In genomic region chr10:127702201-127702600, GRCh38 we compare ENCODE assay signal across 39 cellular contexts. TPM values are rescaled to one million over a fixed set of nuclear protein-coding genes. Genes with fewer than 3 reads are reported as not detected.
"Had no signal": no experiment of that assay in that cellular context is flagged by ENCODE, and none has a peak within 500 bp of the region (broad histone marks: within the 10 kb centered on the region; RNA-seq: fewer than 3 reads in every experiment).

No MANE protein-coding gene starts in this region.

- DNase-seq: activated CD4-positive, alpha-beta memory T cell treated with anti-CD3 and anti-CD28 coated beads, Interleukin-2, amount 10 ng/mL, durations not matched to agents 7 days and 5 days; activated CD4-positive, alpha-beta T cell treated with anti-CD3 and anti-CD28 coated beads for 1 hour; activated CD4-positive, alpha-beta T cell treated with anti-CD3 and anti-CD28 coated beads for 48 hours; activated CD4-positive, CD25-positive, alpha-beta regulatory T cell; activated CD8-positive, alpha-beta memory T cell treated with anti-CD3 and anti-CD28 coated beads for 24 hours; activated CD8-positive, alpha-beta memory T cell treated with anti-CD3 and anti-CD28 coated beads, Interleukin-2, amount 10 ng/mL, durations not matched to agents 7 days and 5 days; activated CD8-positive, alpha-beta memory T cell treated with anti-CD3 and anti-CD28 coated beads, Interleukin-2, amount 50 U/mL, for 48 hours; activated effector memory CD4-positive, alpha-beta T cell treated with Interleukin-2 at 50 U/mL for 16 hours; activated naive CD4-positive, alpha-beta T cell treated with anti-CD3 and anti-CD28 coated beads, Interleukin-2, amount 10 ng/mL, durations not matched to agents 7 days and 5 days; activated naive CD8-positive, alpha-beta T cell treated with anti-CD3 and anti-CD28 coated beads, Interleukin-2, amount 50 U/mL, for 24 hours; activated T-cell treated with anti-CD3 and anti-CD28 coated beads, Interleukin-2, amount 50 U/mL, for 48 hours; anterior cingulate cortex; caudate nucleus; cerebellar nuclear complex; cortex of kidney; Karpas-422; KBM-7; NCI-H1436 treated with DMSO at 0.1 percent for 48 hours; NCI-H1694 treated with DMSO at 0.1 percent for 48 hours; NCI-H2081; NCI-H2227 treated with DMSO at 0.1 percent for 48 hours; NCI-H446; NCI-H510A treated with DMSO at 0.1 percent for 48 hours; NCI-H69; NK-92 treated with Interleukin-12 subunit alpha and Interleukin-12 subunit beta, amount 100 ng/mL, for 24 hours; PC-3; Peyer's patch; SIG-M5; T-cell; T-helper 17 cell; T-helper 9 cell had no signal

- H3K4me1 Mint-ChIP-seq: activated CD4-positive, alpha-beta memory T cell treated with anti-CD3 and anti-CD28 coated beads, Interleukin-2, amount 10 ng/mL, durations not matched to agents 7 days and 5 days; activated CD8-positive, alpha-beta memory T cell treated with anti-CD3 and anti-CD28 coated beads, Interleukin-2, amount 10 ng/mL, durations not matched to agents 7 days and 5 days; activated naive CD4-positive, alpha-beta T cell treated with anti-CD3 and anti-CD28 coated beads, Interleukin-2, amount 10 ng/mL, durations not matched to agents 7 days and 5 days; activated naive CD8-positive, alpha-beta T cell treated with anti-CD3 and anti-CD28 coated beads, Interleukin-2, amount 50 U/mL, for 24 hours; brain; T-cell; T-helper 17 cell had no signal

- H3K27ac Mint-ChIP-seq: activated CD4-positive, alpha-beta memory T cell treated with anti-CD3 and anti-CD28 coated beads, Interleukin-2, amount 10 ng/mL, durations not matched to agents 7 days and 5 days; activated CD8-positive, alpha-beta memory T cell treated with anti-CD3 and anti-CD28 coated beads, Interleukin-2, amount 10 ng/mL, durations not matched to agents 7 days and 5 days; activated naive CD4-positive, alpha-beta T cell treated with anti-CD3 and anti-CD28 coated beads, Interleukin-2, amount 10 ng/mL, durations not matched to agents 7 days and 5 days; activated naive CD8-positive, alpha-beta T cell; activated naive CD8-positive, alpha-beta T cell treated with anti-CD3 and anti-CD28 coated beads, Interleukin-2, amount 50 U/mL, for 24 hours; brain; T-cell; T-helper 17 cell had no signal

- H3K27me3 Mint-ChIP-seq: activated CD4-positive, alpha-beta memory T cell treated with anti-CD3 and anti-CD28 coated beads, Interleukin-2, amount 10 ng/mL, durations not matched to agents 7 days and 5 days; activated CD8-positive, alpha-beta memory T cell treated with anti-CD3 and anti-CD28 coated beads, Interleukin-2, amount 10 ng/mL, durations not matched to agents 7 days and 5 days; activated naive CD4-positive, alpha-beta T cell treated with anti-CD3 and anti-CD28 coated beads, Interleukin-2, amount 10 ng/mL, durations not matched to agents 7 days and 5 days had no signal

- H3K4me1 ChIP-seq: Peyer's patch had no signal

- H3K27ac ChIP-seq: Peyer's patch, RWPE1, VCaP had no signal

- H3K4me3 Mint-ChIP-seq: activated CD4-positive, alpha-beta memory T cell treated with anti-CD3 and anti-CD28 coated beads, Interleukin-2, amount 10 ng/mL, durations not matched to agents 7 days and 5 days; activated CD8-positive, alpha-beta memory T cell treated with anti-CD3 and anti-CD28 coated beads, Interleukin-2, amount 10 ng/mL, durations not matched to agents 7 days and 5 days; activated naive CD4-positive, alpha-beta T cell treated with anti-CD3 and anti-CD28 coated beads, Interleukin-2, amount 10 ng/mL, durations not matched to agents 7 days and 5 days; activated naive CD8-positive, alpha-beta T cell; activated naive CD8-positive, alpha-beta T cell treated with anti-CD3 and anti-CD28 coated beads, Interleukin-2, amount 50 U/mL, for 24 hours; brain; T-cell; T-helper 17 cell had no signal

- H3K36me3 Mint-ChIP-seq: activated CD8-positive, alpha-beta memory T cell treated with anti-CD3 and anti-CD28 coated beads, Interleukin-2, amount 10 ng/mL, durations not matched to agents 7 days and 5 days; activated naive CD4-positive, alpha-beta T cell treated with anti-CD3 and anti-CD28 coated beads, Interleukin-2, amount 10 ng/mL, durations not matched to agents 7 days and 5 days; activated naive CD8-positive, alpha-beta T cell; brain; T-cell had no signal

- H3K9me3 Mint-ChIP-seq: activated CD4-positive, alpha-beta memory T cell treated with anti-CD3 and anti-CD28 coated beads, Interleukin-2, amount 10 ng/mL, durations not matched to agents 7 days and 5 days; activated naive CD4-positive, alpha-beta T cell treated with anti-CD3 and anti-CD28 coated beads, Interleukin-2, amount 10 ng/mL, durations not matched to agents 7 days and 5 days had no signal

- H3K9me3 ChIP-seq: Peyer's patch had no signal

- H3K27me3 ChIP-seq: Peyer's patch had no signal

RNA-seq across cellular contexts. Expression of gene FOXI2, which starts 34.8 kb away (rescaled TPM):
- total RNA-seq: activated CD4-positive, alpha-beta memory T cell treated with anti-CD3 and anti-CD28 coated beads, Interleukin-2, amount 10 ng/mL, durations not matched to agents 7 days and 5 days; activated CD8-positive, alpha-beta memory T cell treated with anti-CD3 and anti-CD28 coated beads, Interleukin-2, amount 10 ng/mL, durations not matched to agents 7 days and 5 days; bronchial epithelial cell; MCF 10A; PC-3; Right ventricle myocardium inferior; SK-MEL-5; T-cell; T-helper 17 cell had no signal
